ENCODE assay signal across 8 cellular contexts in the genomic region with DNA sequence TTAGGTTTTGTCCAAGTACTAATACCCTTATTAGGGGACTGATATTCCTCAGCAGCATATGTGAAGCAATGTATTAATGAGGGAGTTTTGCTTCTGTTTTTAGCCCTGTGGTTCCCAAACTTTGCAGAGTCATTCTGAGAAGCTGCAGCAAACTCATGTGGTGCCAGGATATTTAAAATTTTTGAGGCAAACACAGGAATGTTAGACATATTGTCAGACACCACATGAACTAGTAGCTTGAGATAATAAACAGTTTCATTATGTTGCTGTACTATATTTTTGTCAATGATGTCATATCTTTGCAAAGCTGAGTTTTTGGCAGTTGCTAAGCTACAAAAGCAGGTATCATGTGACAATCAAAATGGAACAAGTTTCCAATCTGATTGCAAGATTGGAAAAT. TPM values are rescaled to one million over a fixed set of nuclear protein-coding genes. Genes with fewer than 3 reads are reported as not detected.
DNase-seq lines count a peak whose midpoint lies in the region; ATAC-seq and FAIRE-seq lines count a peak whose summit lies in the region.

No MANE protein-coding gene starts in this region.

- peaks cover 12% of the 10 kb centered on the region for H3K36me3 ChIP-seq in MG63

- H3K4me3 ChIP-seq in MG63 = no peak overlapping the region

- ATAC-seq in GM21381 (IDR thresholded peaks at IDR 0.05; ENCODE audit: unreplicated experiment) (peak; percentile 51), GM19035 (IDR thresholded peaks at IDR 0.05; ENCODE audit: unreplicated experiment) (no peak), HG03280 (IDR thresholded peaks at IDR 0.05; ENCODE audit: unreplicated experiment) (no peak)

- FAIRE-seq in urothelium cell line (lab: Jason Lieb, UNC) = no peak

- in situ Hi-C loops in ACHN (cut with HindIII; ENCODE audit: low pct_ligation_motif_present, low pct_unique_long_range_greater_than_20kb, low sequenced_read_pairs) = no loop called here

- H3K27me3 ChIP-seq in MG63 = no peaks in the 10 kb centered on the region

- H3K9me3 ChIP-seq in MG63 = no peaks in the 10 kb centered on the region

- DNase-seq in ACHN (peak; percentile 67), MG63 (peak; percentile 40), epidermal melanocyte (ENCODE audit: insufficient read length, low spot score) (peak; percentile 57), urothelium cell line (ENCODE audit: low spot score) (peak; percentile 53), SHP77 treated with DMSO at 0.1 percent for 48 hours (lab: John Stamatoyannopoulos, UW) (no peak)

RNA-seq across cellular contexts. Expression of gene ATP6V1A, which starts 36.6 kb away (rescaled TPM):
- 54.5 and 79.5 TPM in 2 replicates for total RNA-seq in MG63 (2014; rRNA removed; shearing (Covaris generic); ENCODE audit: low replicate concordance)

RNA-seq across cellular contexts. Expression of gene NAA50, which starts 37.4 kb away (rescaled TPM):
- total RNA-seq in MG63 (2014; rRNA removed; shearing (Covaris generic); ENCODE audit: low replicate concordance) = 57.1 and 101 TPM in 2 replicates

RNA-seq across cellular contexts. Expression of gene GRAMD1C, which starts 55.1 kb away (rescaled TPM):
- 1.8 and 2.5 TPM in 2 replicates for total RNA-seq in MG63 (2014; rRNA removed; shearing (Covaris generic); ENCODE audit: low replicate concordance)
